In genomic region chr6:36874443-36875249, GRCh38 we compare ENCODE assay signal across 1 cellular context.
A peak's percentile ranks its signal among the peaks of the same experiment; 100 is the strongest.
TF ChIP-seq lines count a peak whose summit lies in the region.

TSS of gene PPIL1 (minus strand) at chr6:36874803. CDS start at chr6:36874772, 31 bp downstream.

TF ChIP-seq in HCT116, 20 proteins besides CTCF, POLR2A, EP300 and RAD21 (continued from another document):
- no peak for TF ChIP-seq EZH2phosphoT487 (IDR thresholded peaks at IDR 0.05; ENCODE audit: borderline replicate concordance)
- TF ChIP-seq ZBTB33 (IDR thresholded peaks at IDR 0.05; ENCODE audit: extremely low read depth, insufficient replicate concordance, low read length): no peak
- 0 out of 2 replicates have a peak, but pooled peaks have one; percentile 3 for TF ChIP-seq FOSL1 (IDR thresholded peaks at IDR 0.05; ENCODE audit: low read depth)
- TF ChIP-seq SIN3A (IDR thresholded peaks at IDR 0.05; ENCODE audit: low read depth): peak; percentile 86
TF ChIP-seq in HCT116: peak in this region for 11.
